Comparison of ENCODE assay signal across 22 cellular contexts in the genomic region with DNA sequence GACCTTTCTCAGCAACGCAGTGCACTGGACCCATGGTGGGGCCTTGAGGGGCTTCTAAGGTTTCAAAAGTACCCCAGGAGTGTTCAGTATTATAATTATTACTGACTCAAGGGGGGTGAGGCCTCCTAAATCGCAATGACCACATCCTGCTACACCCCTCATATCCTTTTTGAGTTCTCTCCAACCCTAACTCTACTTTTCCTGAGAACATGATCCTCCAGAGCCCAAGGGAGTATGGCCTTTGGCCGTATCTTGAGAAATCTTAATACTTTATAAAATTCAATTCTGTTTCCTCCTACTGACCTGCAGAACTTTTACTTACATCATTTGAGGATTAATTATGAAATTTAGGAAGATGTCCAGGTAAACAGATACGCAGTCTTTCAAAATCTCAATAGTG. TPM values are rescaled to one million over a fixed set of nuclear protein-coding genes. Genes with fewer than 3 reads are reported as not detected.
A peak's percentile ranks its signal among the peaks of the same experiment; 100 is the strongest.
DNase-seq lines count a peak whose midpoint lies in the region; ATAC-seq, FAIRE-seq and TF ChIP-seq lines count a peak whose summit lies in the region.
"Had no signal": no experiment of that assay in that cellular context is flagged by ENCODE, and none has a peak within 500 bp of the region (broad histone marks: within the 10 kb centered on the region; RNA-seq: fewer than 3 reads in every experiment).

No MANE protein-coding gene starts in this region.

- no peaks in the 10 kb centered on the region for H3K9me3 ChIP-seq in heart left ventricle
- H3K9me3 ChIP-seq: HAP-1 had no signal

- TF ChIP-seq CTCF in heart left ventricle (IDR thresholded peaks at IDR 0.05) (no peak), nephron (IDR thresholded peaks at IDR 0.05; ENCODE audit: unreplicated experiment in 3 of 3) (no peak)

- no peaks in the 10 kb centered on the region for H3K36me3 ChIP-seq in heart left ventricle
- H3K36me3 ChIP-seq: HAP-1 had no signal

- peaks cover 2% of the 10 kb centered on the region for H3K9me3 Mint-ChIP-seq in nephron
- H3K9me3 Mint-ChIP-seq: CD4-positive, CD25-positive, alpha-beta regulatory T cell; IgD-negative memory B cell had no signal

- H3K27ac ChIP-seq in adipose tissue (ENCODE audit: low read depth, low read length) = peak overlapping the region; percentile 34
- H3K27ac ChIP-seq in heart left ventricle = peak overlapping the region in 3 of 12 donors; percentile 2 to 26 (median 16)

- 36 to 75% (median 42%) methylated on average over 4 of the region's 4 CpGs for WGBS in adipose tissue, 3 donors
- WGBS in heart left ventricle, 4 donors = 61 to 70% (median 68%) methylated on average over 4 of the region's 4 CpGs

- no peak for TF ChIP-seq POLR2A in heart left ventricle (IDR thresholded peaks at IDR 0.05)

- peaks cover 0 to 23% (median 9%) of the 10 kb centered on the region in 12 donors for H3K4me1 ChIP-seq in heart left ventricle
- H3K4me1 ChIP-seq: HAP-1 had no signal

- H3K4me3 ChIP-seq in heart left ventricle = no peak overlapping the region
- H3K4me3 ChIP-seq: GM12878, HAP-1 had no signal

- ATAC-seq in heart left ventricle = peak in 3 of 4 donors; percentile 44 to 69 (median 61)
- no peak for ATAC-seq in GM21528 (IDR thresholded peaks at IDR 0.05; ENCODE audit: low FRiP score, unreplicated experiment)
- no peak for ATAC-seq in HG02763 (IDR thresholded peaks at IDR 0.05; ENCODE audit: unreplicated experiment)
- ATAC-seq: GM12878, SK-N-SH treated with all-trans-retinoic acid at 6 μM for 48 hours had no signal

- H3K4me1 Mint-ChIP-seq in nephron = peaks cover 37% of the 10 kb centered on the region
- H3K4me1 Mint-ChIP-seq: CD4-positive, CD25-positive, alpha-beta regulatory T cell; IgD-negative memory B cell had no signal

- FAIRE-seq in frontal cortex (lab: Jason Lieb, UNC) = no peak
- FAIRE-seq: GM12878 had no signal

- no peak overlapping the region for H3K4me3 Mint-ChIP-seq in nephron
- H3K4me3 Mint-ChIP-seq: CD4-positive, CD25-positive, alpha-beta regulatory T cell; IgD-negative memory B cell had no signal

- peak overlapping the region in 2 of 3 experiments; percentile 45 to 64 for H3K27ac Mint-ChIP-seq in nephron
- H3K27ac Mint-ChIP-seq: CD4-positive, CD25-positive, alpha-beta regulatory T cell; IgD-negative memory B cell had no signal

- no peaks in the 10 kb centered on the region for H3K27me3 ChIP-seq in heart left ventricle

- DNase-seq in heart left ventricle (no peak), stromal cell of bone marrow (ENCODE audit: low read depth) (peak; percentile 35), posterior cingulate gyrus (no peak), frontal cortex (ENCODE audit: low spot score in 2 of 2) (no peak)
- DNase-seq: CD4-positive, CD25-positive, alpha-beta regulatory T cell; COR-L47; MV-4-11; NCI-H1105 treated with DMSO at 0.1 percent for 48 hours; NCI-H2081; NCI-H2171 treated with DMSO at 0.1 percent for 48 hours; NCI-H446; NCI-H526; SHP77 treated with DMSO at 0.1 percent for 48 hours had no signal

- intact Hi-C loops in heart left ventricle (cut with DNase I) = no loop called here
- intact Hi-C loops in posterior cingulate gyrus (cut with DNase I) = no loop called here

- no peaks in the 10 kb centered on the region for H3K27me3 Mint-ChIP-seq in nephron (ENCODE audit: low read depth)
- H3K27me3 Mint-ChIP-seq: IgD-negative memory B cell had no signal

- no peaks in the 10 kb centered on the region for H3K36me3 Mint-ChIP-seq in nephron (ENCODE audit: low read depth)

RNA-seq across cellular contexts. Expression of a gene that starts 30.4 kb away (rescaled TPM):
- 100 to 1,000 TPM in 1 of 3 donors, 10 to 100 TPM in 1, 1 to 10 TPM in 1; 7.3 to 147 (median 78.2) TPM for polyA plus RNA-seq in adipose tissue
- total RNA-seq in heart left ventricle = 10 to 100 TPM in 4 of 9 donors, 1 to 10 TPM in 4, under 1 TPM in 1; 0.63 to 69.4 (median 3.5) TPM
- 1 to 10 TPM; 3.6 to 8.9 TPM for polyA plus RNA-seq in heart left ventricle
- total RNA-seq in frontal cortex = 4.5 TPM
- total RNA-seq: CD4-positive, CD25-positive, alpha-beta regulatory T cell; GM12878; OCI-LY7 had no signal
- polyA plus RNA-seq: CD4-positive, CD25-positive, alpha-beta regulatory T cell had no signal

RNA-seq across cellular contexts. Expression of a gene that starts 39.2 kb away (rescaled TPM):
- 10 to 100 TPM; 23.6 to 54.8 (median 35.5) TPM for polyA plus RNA-seq in adipose tissue
- total RNA-seq in heart left ventricle = 10 to 100 TPM; 19.2 to 71.4 (median 35.7) TPM
- 10 to 100 TPM in 1 of 2 donors, 1 to 10 TPM in 1; 9.6 to 41.4 TPM for polyA plus RNA-seq in heart left ventricle
- 34.6 TPM for total RNA-seq in frontal cortex

Comparison
In these comparisons a context has a peak if more than half of its experiments do, and no peak if none do; other contexts are left out.
1. ATAC-seq: peak in heart left ventricle (3 of 4); none in GM21528 (single experiment) and HG02763 (single experiment).